8 cellular contexts compared by ENCODE assay signal in genomic region chr1:221939598-221939997, GRCh38.
DNase-seq lines count a peak whose midpoint lies in the region; ATAC-seq and TF ChIP-seq lines count a peak whose summit lies in the region.

No MANE protein-coding gene starts in this region.

- H4K20me1 ChIP-seq in GM23248 (ENCODE audit: insufficient read depth), result no peaks in the 10 kb centered on the region

- H3K4me3 ChIP-seq in NB4 (ENCODE audit: low read depth, low read length) (no peak overlapping the region), mucosa of descending colon (no peak overlapping the region), GM23248 (no peak overlapping the region), esophagus squamous epithelium (no peak overlapping the region)

- WGBS in GM23248 (ENCODE audit: low coverage in 1 of 2, low lambda C conversion rate in 2 of 2, missing lambda C conversion rate in 2 of 2), 2 experiments, result 57 to 72% methylated on average over 2 of the region's 2 CpGs
- WGBS in esophagus squamous epithelium, 2 donors, result 55 to 67% methylated on average over 2 of the region's 2 CpGs

- no peak overlapping the region for H2AFZ ChIP-seq in GM23248

- H3K4me1 Mint-ChIP-seq in natural killer cell treated with Interleukin-12 subunit alpha and Interleukin-12 subunit beta and Interleukin-15 and Interleukin-18, amount 100 ng/mL, for 72 hours (ENCODE audit: low read depth in 2 of 2), result peaks cover 0 to 6% of the 10 kb centered on the region in 2 donors

- no peak overlapping the region for H3K9ac ChIP-seq in GM23248

- H3K27ac Mint-ChIP-seq in natural killer cell treated with Interleukin-12 subunit alpha and Interleukin-12 subunit beta and Interleukin-15 and Interleukin-18, amount 100 ng/mL, for 72 hours, result no peak overlapping the region

- H3K4me3 Mint-ChIP-seq in natural killer cell treated with Interleukin-12 subunit alpha and Interleukin-12 subunit beta and Interleukin-15 and Interleukin-18, amount 100 ng/mL, for 72 hours, result no peak overlapping the region

- in situ Hi-C loops in GM23248 (cut with MboI), result no loop called here

- no peaks in the 10 kb centered on the region for H3K4me1 ChIP-seq in mucosa of descending colon (ENCODE audit: low read depth)
- no peaks in the 10 kb centered on the region for H3K4me1 ChIP-seq in GM23248 (ENCODE audit: insufficient read depth)
- H3K4me1 ChIP-seq in esophagus squamous epithelium, result no peaks in the 10 kb centered on the region

- H3K27me3 Mint-ChIP-seq in natural killer cell treated with Interleukin-12 subunit alpha and Interleukin-12 subunit beta and Interleukin-15 and Interleukin-18, amount 100 ng/mL, for 72 hours, result no peaks in the 10 kb centered on the region

- TF ChIP-seq CTCF in NB4 (IDR thresholded peaks at IDR 0.05; ENCODE audit: low read depth, low read length) (no peak), mucosa of descending colon (IDR thresholded peaks at IDR 0.05) (no peak), esophagus squamous epithelium (IDR thresholded peaks at IDR 0.05) (no peak)

- ATAC-seq in GM19043 (IDR thresholded peaks at IDR 0.05; ENCODE audit: low read depth, unreplicated experiment) (peak; percentile 66), HG02852 (IDR thresholded peaks at IDR 0.05; ENCODE audit: unreplicated experiment) (peak; percentile 54), mucosa of descending colon (peak; percentile 58)
- no peak for ATAC-seq in natural killer cell treated with Interleukin-12 subunit alpha and Interleukin-12 subunit beta and Interleukin-15 and Interleukin-18, amount 100 ng/mL, for 72 hours

- H3K36me3 Mint-ChIP-seq in natural killer cell treated with Interleukin-12 subunit alpha and Interleukin-12 subunit beta and Interleukin-15 and Interleukin-18, amount 100 ng/mL, for 72 hours, result peaks cover 9% of the 10 kb centered on the region

- no peaks in the 10 kb centered on the region for H3K36me3 ChIP-seq in mucosa of descending colon (ENCODE audit: low read depth)
- no peaks in the 10 kb centered on the region for H3K36me3 ChIP-seq in GM23248 (ENCODE audit: low read depth)
- no peaks in the 10 kb centered on the region for H3K36me3 ChIP-seq in esophagus squamous epithelium

- no peaks in the 10 kb centered on the region for H3K9me2 ChIP-seq in GM23248 (ENCODE audit: insufficient read depth)

- no peaks in the 10 kb centered on the region for H3K79me2 ChIP-seq in GM23248 (ENCODE audit: insufficient read depth)

- H3K4me2 ChIP-seq in GM23248 (ENCODE audit: unreplicated experiment), result no peak overlapping the region

- DNase-seq in NB4 (ENCODE audit: low read depth) (peak; percentile 16), mucosa of descending colon (peak in 1 of 3 donors; percentile 28), EL (no peak), GM23248 (no peak), esophagus squamous epithelium (lab: John Stamatoyannopoulos, UW) (no peak)
- DNase-seq in natural killer cell treated with Interleukin-12 subunit alpha and Interleukin-12 subunit beta and Interleukin-15 and Interleukin-18, amount 100 ng/mL, for 72 hours (ENCODE audit: low spot score), result no peak

- H3F3A ChIP-seq in GM23248 (ENCODE audit: insufficient read depth), result no peaks in the 10 kb centered on the region

- H3K27me3 ChIP-seq in GM23248 (replicated peaks; ENCODE audit: insufficient read depth) (no peaks in the 10 kb centered on the region), esophagus squamous epithelium (no peaks in the 10 kb centered on the region)

- peaks cover 7% of the 10 kb centered on the region for H3K9me3 Mint-ChIP-seq in natural killer cell treated with Interleukin-12 subunit alpha and Interleukin-12 subunit beta and Interleukin-15 and Interleukin-18, amount 100 ng/mL, for 72 hours

- TF ChIP-seq POLR2A in NB4 (IDR thresholded peaks at IDR 0.05; ENCODE audit: extremely low read depth, insufficient read length), result no peak
- TF ChIP-seq POLR2A in esophagus squamous epithelium (IDR thresholded peaks at IDR 0.05), result no peak

- no peak overlapping the region for H3K27ac ChIP-seq in GM23248
- H3K27ac ChIP-seq in esophagus squamous epithelium, result no peak overlapping the region

- H3K9me3 ChIP-seq in mucosa of descending colon (peaks cover 5% of the 10 kb centered on the region), GM23248 (ENCODE audit: low read depth) (no peaks in the 10 kb centered on the region), esophagus squamous epithelium (peaks cover 0 to 4% (median 0%) of the 10 kb centered on the region in 3 donors)

- intact Hi-C loops in mucosa of descending colon (cut with DNase I, micrococcal nuclease) (no loop called here), esophagus squamous epithelium (cut with DNase I) (no loop called here)

Comparison
In these comparisons a context has a peak if more than half of its experiments do, and no peak if none do; other contexts are left out.
1. ATAC-seq: peak in GM19043 (single experiment), HG02852 (single experiment) and mucosa of descending colon (single experiment); none in natural killer cell treated with Interleukin-12 subunit alpha and Interleukin-12 subunit beta and Interleukin-15 and Interleukin-18, amount 100 ng/mL, for 72 hours (0 of 2).